8 cellular contexts compared by ENCODE assay signal in genomic region chr21:38804030-38804616, GRCh38. TPM values are rescaled to one million over a fixed set of nuclear protein-coding genes. Genes with fewer than 3 reads are reported as not detected.
DNase-seq lines count a peak whose midpoint lies in the region; TF ChIP-seq lines count a peak whose summit lies in the region.

No MANE protein-coding gene starts in this region.

- H3K27ac Mint-ChIP-seq in CD8-positive, alpha-beta memory T cell = peak overlapping the region in 5 of 8 donors; percentile 14 to 67 (median 58)
- H3K27ac Mint-ChIP-seq in neural progenitor cell = no peak overlapping the region

- H3K9me3 Mint-ChIP-seq in CD8-positive, alpha-beta memory T cell = no peaks in the 10 kb centered on the region
- H3K9me3 Mint-ChIP-seq in neural progenitor cell = no peaks in the 10 kb centered on the region

- H3K4me2 ChIP-seq in OCI-LY7 (ENCODE audit: low read length) (0 out of 2 replicates have a peak overlapping the region, but pooled peaks have one; percentile 88), neural progenitor cell (no peak overlapping the region), GM23248 (ENCODE audit: unreplicated experiment) (no peak overlapping the region)

- H4K20me1 ChIP-seq in OCI-LY7 (ENCODE audit: insufficient read depth, low read length) (0 out of 2 replicates have a peak, but pooled peaks cover 4% of the 10 kb centered on the region), neural progenitor cell (ENCODE audit: low read depth) (peaks cover 14% of the 10 kb centered on the region), GM23248 (ENCODE audit: insufficient read depth) (no peaks in the 10 kb centered on the region)

- peaks cover 4 to 8% of the 10 kb centered on the region in 2 donors for H3K27me3 Mint-ChIP-seq in CD8-positive, alpha-beta memory T cell
- H3K27me3 Mint-ChIP-seq in neural progenitor cell (ENCODE audit: insufficient read depth, low read depth) = peaks cover 6% of the 10 kb centered on the region

- peaks cover 23% of the 10 kb centered on the region for H3K4me1 ChIP-seq in CD8-positive, alpha-beta memory T cell (ENCODE audit: insufficient read depth, low read length)
- peaks cover 33% of the 10 kb centered on the region for H3K4me1 ChIP-seq in OCI-LY7 (ENCODE audit: insufficient read depth, low read length, poor library complexity, severe bottlenecking)
- H3K4me1 ChIP-seq in neural progenitor cell = peaks cover 21% of the 10 kb centered on the region
- peaks cover 9% of the 10 kb centered on the region for H3K4me1 ChIP-seq in GM23248 (ENCODE audit: insufficient read depth)

- H3K9me2 ChIP-seq in OCI-LY7 (ENCODE audit: insufficient read depth, low read length) (no peaks in the 10 kb centered on the region), GM23248 (ENCODE audit: insufficient read depth) (no peaks in the 10 kb centered on the region)

- peaks cover 33% of the 10 kb centered on the region for H3K79me2 ChIP-seq in OCI-LY7 (ENCODE audit: insufficient read depth, low read depth, low read length)
- H3K79me2 ChIP-seq in neural progenitor cell (ENCODE audit: low read depth) = peaks cover 30% of the 10 kb centered on the region
- H3K79me2 ChIP-seq in GM23248 (ENCODE audit: insufficient read depth) = peaks cover 34% of the 10 kb centered on the region

- H3K4me3 Mint-ChIP-seq in CD8-positive, alpha-beta memory T cell = peak overlapping the region; percentile 83 to 95 (median 89)
- peak overlapping the region; percentile 84 for H3K4me3 Mint-ChIP-seq in neural progenitor cell

- peaks cover 0 to 6% (median 0%) of the 10 kb centered on the region in 3 donors for H3K36me3 Mint-ChIP-seq in CD8-positive, alpha-beta memory T cell
- no peaks in the 10 kb centered on the region for H3K36me3 Mint-ChIP-seq in neural progenitor cell

- intact Hi-C loops in OCI-LY7 (cut with micrococcal nuclease; ENCODE audit: unreplicated experiment) (loop anchor here (2.0 kb wide), 1 partner anchor 213 kb away; no protein-coding TSS in a partner anchor), dorsolateral prefrontal cortex (cut with DNase I) (loop anchor here in 1 of 2 donors (2.0 to 10.0 kb wide), 2 partner anchors 67 to 111 kb away; no protein-coding TSS in a partner anchor)

- POLR2A ChIA-PET in CD8-positive, alpha-beta memory T cell (lab: Charles Lee) = interaction anchor here (1.1 kb wide), 1 partner anchor 36 kb away, joined by 6 read pairs; no protein-coding TSS in a partner anchor
- POLR2A ChIA-PET in OCI-LY7 (lab: Charles Lee) = interaction anchor here (0.6 to 2.5 kb wide), 5 partner anchors 13 to 135 kb away, joined by 3 to 8 read pairs (median 3); no protein-coding TSS in a partner anchor

- no peak overlapping the region for H3K27ac ChIP-seq in CD8-positive, alpha-beta memory T cell (ENCODE audit: low read depth, low read length)
- H3K27ac ChIP-seq in OCI-LY7 (ENCODE audit: low read depth, low read length, poor library complexity, severe bottlenecking) = no peak overlapping the region
- H3K27ac ChIP-seq in dorsolateral prefrontal cortex = peak overlapping the region in 42 of 59 donors; percentile 11 to 98 (median 92)
- H3K27ac ChIP-seq in neural progenitor cell = no peak overlapping the region
- H3K27ac ChIP-seq in GM23248 = no peak overlapping the region

- CTCF ChIA-PET in CD8-positive, alpha-beta memory T cell (lab: Charles Lee) = interaction anchor here (0.9 kb wide), 1 partner anchor 35 kb away, joined by 4 read pairs; no protein-coding TSS in a partner anchor
- CTCF ChIA-PET in OCI-LY7 (lab: Charles Lee; ENCODE audit: unreplicated experiment) = no interaction called here

- H3K4me3 ChIP-seq in CD8-positive, alpha-beta memory T cell (ENCODE audit: low read length) = peak overlapping the region; percentile 76
- H3K4me3 ChIP-seq in OCI-LY7 (ENCODE audit: low read depth, low read length, poor library complexity, severe bottlenecking) (no peak overlapping the region), dorsolateral prefrontal cortex (peak overlapping the region in 19 of 59 donors; percentile 58 to 90 (median 82)), neural progenitor cell (no peak overlapping the region), GM23248 (no peak overlapping the region)

- no peaks in the 10 kb centered on the region for H3K27me3 ChIP-seq in CD8-positive, alpha-beta memory T cell (ENCODE audit: insufficient read depth, low read length, poor library complexity, severe bottlenecking)
- H3K27me3 ChIP-seq in dorsolateral prefrontal cortex = peaks cover 0 to 7% (median 0%) of the 10 kb centered on the region in 45 donors
- H3K27me3 ChIP-seq in neural progenitor cell = peaks cover 9% of the 10 kb centered on the region
- no peaks in the 10 kb centered on the region for H3K27me3 ChIP-seq in GM23248 (replicated peaks; ENCODE audit: insufficient read depth)

- H3K9me3 ChIP-seq in CD8-positive, alpha-beta memory T cell (ENCODE audit: low read length) = no peaks in the 10 kb centered on the region
- H3K9me3 ChIP-seq in OCI-LY7 (ENCODE audit: low read length) (no peaks in the 10 kb centered on the region), neural progenitor cell (ENCODE audit: low read depth) (no peaks in the 10 kb centered on the region), GM23248 (ENCODE audit: low read depth) (no peaks in the 10 kb centered on the region)

- H3F3A ChIP-seq in neural progenitor cell (ENCODE audit: low read depth) (peaks cover 30% of the 10 kb centered on the region), GM23248 (ENCODE audit: insufficient read depth) (peaks cover 8% of the 10 kb centered on the region; the same call in 1 of the 2 replicates)

- H3K4me1 Mint-ChIP-seq in CD8-positive, alpha-beta memory T cell = peaks cover 22 to 32% (median 31%) of the 10 kb centered on the region in 3 donors
- H3K4me1 Mint-ChIP-seq in neural progenitor cell = peaks cover 20% of the 10 kb centered on the region

- H2AFZ ChIP-seq in OCI-LY7 (ENCODE audit: low read length) = no peak overlapping the region
- H2AFZ ChIP-seq in neural progenitor cell (replicated peaks) = no peak overlapping the region
- H2AFZ ChIP-seq in GM23248 = no peak overlapping the region

- no peaks in the 10 kb centered on the region for H3K36me3 ChIP-seq in CD8-positive, alpha-beta memory T cell (ENCODE audit: insufficient read depth, low read length)
- peaks cover 11% of the 10 kb centered on the region for H3K36me3 ChIP-seq in OCI-LY7 (ENCODE audit: insufficient read depth, low read length)
- no peaks in the 10 kb centered on the region for H3K36me3 ChIP-seq in neural progenitor cell
- H3K36me3 ChIP-seq in GM23248 (ENCODE audit: low read depth) = no peaks in the 10 kb centered on the region

- H3K9ac ChIP-seq in neural progenitor cell = no peak overlapping the region
- no peak overlapping the region for H3K9ac ChIP-seq in GM23248

- no TSS peak for BruUV-seq in OCI-LY7 (replicated peaks; lab: Mats Ljungman, UMichigan)

- no peak for TF ChIP-seq CTCF in OCI-LY7 (conservative IDR thresholded peaks at IDR 0.05; ENCODE audit: low read length)
- TF ChIP-seq CTCF in dorsolateral prefrontal cortex (IDR thresholded peaks at IDR 0.05 in 54 of 56, conservative IDR thresholded peaks at IDR 0.05 in 2 of 56; ENCODE audit: low read depth in 1 of 56, partially characterized antibody in 56 of 56) = no peak
- no peak for TF ChIP-seq CTCF in neural progenitor cell (IDR thresholded peaks at IDR 0.05)

- 87 to 94% methylated on average over 6 of the region's 6 CpGs for WGBS in GM23248 (ENCODE audit: low coverage in 1 of 2, low lambda C conversion rate in 2 of 2, missing lambda C conversion rate in 2 of 2), 2 experiments

- in situ Hi-C loops in GM23248 (cut with MboI) = loop anchor here (10.0 kb wide), 2 partner anchors 69 to 321 kb away; no protein-coding TSS in a partner anchor

- DNase-seq in CD8-positive, alpha-beta memory T cell = no peak
- DNase-seq in OCI-LY7 (ENCODE audit: low spot score) = no peak
- DNase-seq in dorsolateral prefrontal cortex = no peak
- no peak for DNase-seq in neural progenitor cell (ENCODE audit: low spot score)
- DNase-seq in GM23248 = no peak
- DNase-seq in SK-N-DZ (ENCODE audit: low spot score) = no peak
- no peak for DNase-seq in A172 (ENCODE audit: low spot score)
- no peak for DNase-seq in LoVo (ENCODE audit: low spot score)

RNA-seq across cellular contexts. Expression of gene ETS2, which starts 1.6 kb away (rescaled TPM):
- 10 to 100 TPM; 37.9 to 39.7 TPM for total RNA-seq in CD8-positive, alpha-beta memory T cell
- 9.7 TPM for polyA plus RNA-seq in CD8-positive, alpha-beta memory T cell
- 9.8 and 10.3 TPM in 2 replicates for total RNA-seq in OCI-LY7 (2014; rRNA removed; shearing (Covaris generic))
- total RNA-seq in OCI-LY7 (2022) (23.1 and 24.1 TPM in 2 replicates), dorsolateral prefrontal cortex (100 to 1,000 TPM in 86 of 120 experiments, 10 to 100 TPM in 34; 47.9 to 194 (median 111) TPM), neural progenitor cell (ENCODE audit: low replicate concordance) (18.8 and 22.4 TPM in 2 replicates)
- total RNA-seq in GM23248 (2014; rRNA removed; shearing (Covaris generic)) = 4.4 and 7.0 TPM in 2 replicates
- 7.3 and 7.9 TPM in 2 replicates for polyA plus RNA-seq in GM23248 (2016; fragmentation: Nextera tagmentation; extraction: Ambion mirVana)
- 9.5 and 10.3 TPM in 2 replicates for polyA plus RNA-seq in SK-N-DZ (2014; cell fraction: cytosol; rRNA removed)
- 8.1 and 8.4 TPM in 2 replicates for polyA plus RNA-seq in SK-N-DZ (2014; cell fraction: nucleus; rRNA removed)
- 15.9 and 21.7 TPM in 2 replicates for total RNA-seq in A172 (2014; rRNA removed; shearing (Covaris generic))

Comparison
In these comparisons a context has a peak if more than half of its experiments do, and no peak if none do; other contexts are left out.
1. H3K27ac ChIP-seq: peak in dorsolateral prefrontal cortex (42 of 59); none in CD8-positive, alpha-beta memory T cell (single experiment), OCI-LY7 (single experiment), neural progenitor cell (single experiment) and GM23248 (single experiment).